In the genomic region with DNA sequence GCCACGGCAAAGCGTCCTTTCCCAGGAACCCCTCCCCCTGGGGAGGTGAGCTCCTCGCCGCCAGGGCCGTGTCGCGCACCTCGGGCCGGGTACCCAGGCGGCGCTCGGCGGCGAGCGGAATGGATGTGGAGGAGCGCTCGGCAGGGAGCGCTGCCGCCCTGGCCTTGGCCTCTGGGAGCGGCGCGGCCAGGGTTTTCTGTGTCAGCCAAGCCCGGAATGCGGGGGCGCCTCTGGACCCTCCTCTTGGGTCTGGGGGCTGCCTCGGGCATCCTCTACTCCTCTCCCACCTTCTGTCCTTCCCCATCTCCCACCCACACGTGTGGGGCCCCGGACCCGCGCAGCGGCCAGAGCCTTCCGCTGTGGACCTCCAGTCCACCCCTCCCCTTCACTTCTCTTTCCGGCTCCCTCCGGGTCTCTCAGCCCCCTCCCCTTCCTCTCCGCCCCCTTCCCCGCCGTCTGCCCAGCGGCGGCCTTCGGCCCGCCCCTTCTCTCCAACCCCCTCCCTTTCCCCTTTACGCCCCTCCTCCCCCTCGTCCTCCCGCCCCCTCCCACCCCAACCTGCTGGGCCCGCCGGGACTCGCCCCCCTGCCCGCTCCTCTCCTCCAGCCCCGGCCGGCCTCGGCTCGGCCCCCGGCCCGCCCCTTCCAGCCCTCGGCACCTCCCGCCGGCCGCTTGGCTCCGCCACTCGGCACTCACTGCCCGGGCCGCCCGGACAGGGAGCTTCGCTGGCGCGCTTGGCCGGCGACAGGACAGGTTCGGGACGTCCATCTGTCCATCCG, we compare ENCODE assay signal across 8 cellular contexts. TPM values are rescaled to one million over a fixed set of nuclear protein-coding genes. Genes with fewer than 3 reads are reported as not detected.
DNase-seq lines count a peak whose midpoint lies in the region; ATAC-seq and TF ChIP-seq lines count a peak whose summit lies in the region.

A gene (plus strand): TSS at position 684 of the 779 bp plus-strand sequence. CDS start 129 bp downstream, outside the sequence.

- H3K4me2 ChIP-seq in BLaER1 (peak within 1 kb of the TSS; percentile 91), SU-DHL-6 (ENCODE audit: low read depth, low read length, poor library complexity, severe bottlenecking) (peak within 1 kb of the TSS; percentile 49)

- no peaks in the 10 kb centered on the region for H3K9me3 ChIP-seq in BLaER1
- H3K9me3 ChIP-seq in SU-DHL-6 (ENCODE audit: insufficient read depth, low read length): no peaks in the 10 kb centered on the region
- no peaks in the 10 kb centered on the region for H3K9me3 ChIP-seq in left ventricle myocardium inferior (replicated peaks)

- H3K79me2 ChIP-seq in SU-DHL-6 (ENCODE audit: insufficient read depth, low read length): no peaks in the 10 kb centered on the region

- TF ChIP-seq CTCF in SU-DHL-6 (IDR thresholded peaks at IDR 0.05; ENCODE audit: insufficient read depth, low read length, poor library complexity, severe bottlenecking): peak; percentile 22
- peak; percentile 79 for TF ChIP-seq CTCF in left ventricle myocardium inferior (IDR thresholded peaks at IDR 0.05; ENCODE audit: borderline replicate concordance)

- H4K20me1 ChIP-seq in BLaER1: peaks cover 19% of the 10 kb centered on the region
- H4K20me1 ChIP-seq in SU-DHL-6 (ENCODE audit: low read depth, low read length): no peaks in the 10 kb centered on the region

- H2AFZ ChIP-seq in SU-DHL-6 (ENCODE audit: low read depth, low read length, severe bottlenecking): peak within 1 kb of the TSS; percentile 43

- no peaks in the 10 kb centered on the region for H3K9me2 ChIP-seq in SU-DHL-6 (replicated peaks; ENCODE audit: insufficient read depth, low read length)

- DNase-seq in LoVo (ENCODE audit: low spot score) (peak; percentile 73), amygdala (lab: John Stamatoyannopoulos, UW) (peak in 52 of 56 donors; percentile 27 to 83 (median 68)), left ventricle myocardium inferior (peak; percentile 88), posterior vena cava (ENCODE audit: low spot score) (peak; percentile 95)

- H3K4me1 ChIP-seq in BLaER1: peaks cover 27% of the 10 kb centered on the region
- peaks cover 59% of the 10 kb centered on the region for H3K4me1 ChIP-seq in left ventricle myocardium inferior

- no peaks in the 10 kb centered on the region; the same call in 1 of the 2 replicates for H3F3A ChIP-seq in SU-DHL-6 (ENCODE audit: insufficient read depth)

- H3K27me3 ChIP-seq in BLaER1 (peaks cover 64% of the 10 kb centered on the region), SU-DHL-6 (ENCODE audit: low read length) (no peaks in the 10 kb centered on the region), left ventricle myocardium inferior (ENCODE audit: low read depth) (no peaks in the 10 kb centered on the region)

- peak; percentile 57 for ATAC-seq in GM19372 (IDR thresholded peaks at IDR 0.05; ENCODE audit: low read depth, unreplicated experiment)
- ATAC-seq in GM18861 (IDR thresholded peaks at IDR 0.05; ENCODE audit: unreplicated experiment): no peak

- H3K9ac ChIP-seq in BLaER1: peak within 1 kb of the TSS; percentile 65
- H3K9ac ChIP-seq in SU-DHL-6 (ENCODE audit: low read length): peak within 1 kb of the TSS; percentile 41; the same call in 1 of the 2 replicates

- H3K27ac ChIP-seq in BLaER1 (no peak within 1 kb of the TSS), SU-DHL-6 (ENCODE audit: low read depth, low read length) (no peak within 1 kb of the TSS), left ventricle myocardium inferior (replicated peaks) (peak within 1 kb of the TSS; percentile 95)

- H3K4me3 ChIP-seq in BLaER1 (peak within 1 kb of the TSS; percentile 75), SU-DHL-6 (ENCODE audit: insufficient read depth, low read length, poor library complexity, severe bottlenecking) (peak within 1 kb of the TSS; percentile 52), left ventricle myocardium inferior (peak within 1 kb of the TSS; percentile 97)

- intact Hi-C loops in left ventricle myocardium inferior (cut with micrococcal nuclease) (no loop called here), posterior vena cava (cut with DNase I) (loop anchor here in 1 of 2 donors (5.0 kb wide), 1 partner anchor 149 kb away; no protein-coding TSS in a partner anchor)

- no peaks in the 10 kb centered on the region for H3K36me3 ChIP-seq in BLaER1
- no peaks in the 10 kb centered on the region for H3K36me3 ChIP-seq in SU-DHL-6 (ENCODE audit: low read length)
- no peaks in the 10 kb centered on the region for H3K36me3 ChIP-seq in left ventricle myocardium inferior

RNA-seq across cellular contexts. Expression of the gene that starts here (rescaled TPM):
- total RNA-seq in left ventricle myocardium inferior (4.7 TPM), posterior vena cava (10 to 100 TPM; 34.2 to 37.5 TPM)
